7 cellular contexts compared by ENCODE assay signal in genomic region chr6:15691250-15691869, GRCh38. TPM values are rescaled to one million over a fixed set of nuclear protein-coding genes. Genes with fewer than 3 reads are reported as not detected.
DNase-seq lines count a peak whose midpoint lies in the region; ATAC-seq, FAIRE-seq and TF ChIP-seq lines count a peak whose summit lies in the region.

No MANE protein-coding gene starts in this region.

- DNase-seq in GM13977 (ENCODE audit: low spot score): peak; percentile 88
- DNase-seq in NCI-H187 treated with DMSO at 0.1 percent for 48 hours (lab: John Stamatoyannopoulos, UW): peak; percentile 36
- DNase-seq in T-helper 2 cell treated with Interferon-gamma antibody and Interleukin-4, amounts not matched to agents 5 μg/mL and 100 μg/mL, for 36 hours (ENCODE audit: low spot score): peak; percentile 83
- peak; percentile 67 for DNase-seq in astrocyte (ENCODE audit: low read depth)
- DNase-seq in hepatocyte (ENCODE audit: low spot score): peak; percentile 95
- peak; percentile 57 for DNase-seq in skeletal muscle cell (ENCODE audit: low read depth)

- peak overlapping the region; percentile 68 for H3K27ac Mint-ChIP-seq in T-helper 2 cell treated with Interferon-gamma antibody and Interleukin-4, amounts not matched to agents 5 μg/mL and 100 μg/mL, for 36 hours
- no peak overlapping the region for H3K27ac Mint-ChIP-seq in astrocyte (ENCODE audit: unreplicated experiment)

- H3K9me3 ChIP-seq in astrocyte (ENCODE audit: insufficient read depth, low read depth, low read length): no peaks in the 10 kb centered on the region
- no peaks in the 10 kb centered on the region for H3K9me3 ChIP-seq in hepatocyte (ENCODE audit: low read depth)

- H3K4me1 Mint-ChIP-seq in T-helper 2 cell treated with Interferon-gamma antibody and Interleukin-4, amounts not matched to agents 5 μg/mL and 100 μg/mL, for 36 hours (ENCODE audit: low read depth): peaks cover 13% of the 10 kb centered on the region
- H3K4me1 Mint-ChIP-seq in astrocyte (ENCODE audit: low read depth, unreplicated experiment): no peaks in the 10 kb centered on the region

- H3K27me3 Mint-ChIP-seq in T-helper 2 cell treated with Interferon-gamma antibody and Interleukin-4, amounts not matched to agents 5 μg/mL and 100 μg/mL, for 36 hours (ENCODE audit: low read depth): no peaks in the 10 kb centered on the region
- peaks cover 6% of the 10 kb centered on the region for H3K27me3 Mint-ChIP-seq in astrocyte (ENCODE audit: low read depth, unreplicated experiment)

- H4K20me1 ChIP-seq in astrocyte (ENCODE audit: insufficient read depth, low read length) (no peaks in the 10 kb centered on the region), hepatocyte (ENCODE audit: insufficient read depth, poor library complexity, severe bottlenecking) (no peaks in the 10 kb centered on the region)

- FAIRE-seq in astrocyte (lab: Jason Lieb, UNC): peak; percentile 90

- no peaks in the 10 kb centered on the region for H3K36me3 Mint-ChIP-seq in T-helper 2 cell treated with Interferon-gamma antibody and Interleukin-4, amounts not matched to agents 5 μg/mL and 100 μg/mL, for 36 hours (ENCODE audit: low read depth)
- H3K36me3 Mint-ChIP-seq in astrocyte (ENCODE audit: low read depth, unreplicated experiment): no peaks in the 10 kb centered on the region

- ATAC-seq in HG02943 (IDR thresholded peaks at IDR 0.05; ENCODE audit: low read depth, unreplicated experiment): peak; percentile 89

- no peaks in the 10 kb centered on the region for H3K9me3 Mint-ChIP-seq in T-helper 2 cell treated with Interferon-gamma antibody and Interleukin-4, amounts not matched to agents 5 μg/mL and 100 μg/mL, for 36 hours
- H3K9me3 Mint-ChIP-seq in astrocyte (ENCODE audit: unreplicated experiment): no peaks in the 10 kb centered on the region

- WGBS in hepatocyte (ENCODE audit: low lambda C conversion rate, missing lambda C conversion rate): 24% methylated on average over 23 of the region's 23 CpGs

- H2AFZ ChIP-seq in astrocyte (ENCODE audit: low read depth, low read length): no peak overlapping the region
- H2AFZ ChIP-seq in hepatocyte: no peak overlapping the region

- H3K4me2 ChIP-seq in astrocyte (ENCODE audit: low read length): peak overlapping the region; percentile 53
- H3K4me2 ChIP-seq in hepatocyte: peak overlapping the region; percentile 54

- H3K4me3 ChIP-seq in astrocyte (ENCODE audit: insufficient read depth, low read depth, low read length) (no peak overlapping the region), hepatocyte (no peak overlapping the region), skeletal muscle cell (ENCODE audit: low read depth, low read length) (no peak overlapping the region)

- no peaks in the 10 kb centered on the region for H3K79me2 ChIP-seq in astrocyte (ENCODE audit: insufficient read depth, low read length)
- no peaks in the 10 kb centered on the region for H3K79me2 ChIP-seq in hepatocyte

- in situ Hi-C loops in GM13977 (cut with MboI; ENCODE audit: low pct_unique_long_range_greater_than_20kb, low sequenced_read_pairs, unreplicated experiment): no loop called here

- no peaks in the 10 kb centered on the region for H3K36me3 ChIP-seq in astrocyte (ENCODE audit: insufficient read depth, low read length)
- no peaks in the 10 kb centered on the region for H3K36me3 ChIP-seq in hepatocyte (replicated peaks; ENCODE audit: insufficient read depth, low read depth)

- H3K4me1 ChIP-seq in astrocyte (ENCODE audit: insufficient read depth, low read length) (no peaks in the 10 kb centered on the region), hepatocyte (ENCODE audit: insufficient read depth) (peaks cover 7% of the 10 kb centered on the region)

- no peaks in the 10 kb centered on the region for H3K9me2 ChIP-seq in hepatocyte (replicated peaks; ENCODE audit: insufficient read depth)

- H3K27me3 ChIP-seq in astrocyte (ENCODE audit: insufficient read depth, low read length) (peaks cover 10% of the 10 kb centered on the region), hepatocyte (no peaks in the 10 kb centered on the region)

- H3K4me3 Mint-ChIP-seq in T-helper 2 cell treated with Interferon-gamma antibody and Interleukin-4, amounts not matched to agents 5 μg/mL and 100 μg/mL, for 36 hours: peak overlapping the region; percentile 67
- H3K4me3 Mint-ChIP-seq in astrocyte (ENCODE audit: unreplicated experiment): no peak overlapping the region

- TF ChIP-seq CTCF in GM13977 (IDR thresholded peaks at IDR 0.05; ENCODE audit: extremely low read depth, insufficient read depth, missing control alignments): peak; percentile 100
- TF ChIP-seq CTCF in astrocyte (IDR thresholded peaks at IDR 0.05; ENCODE audit: insufficient read depth, low read depth, low read length): peak; percentile 100
- peak; percentile 100 for TF ChIP-seq CTCF in hepatocyte (IDR thresholded peaks at IDR 0.05; ENCODE audit: poor library complexity)

- H3K27ac ChIP-seq in astrocyte (ENCODE audit: low read depth, low read length) (no peak overlapping the region), hepatocyte (peak overlapping the region; percentile 33)

- no peak overlapping the region for H3K9ac ChIP-seq in astrocyte (ENCODE audit: low read length)

RNA-seq across cellular contexts. Expression of gene DTNBP1, which starts 28.5 kb away (rescaled TPM):
- total RNA-seq in astrocyte (11.6 and 13.0 TPM in 2 replicates), hepatocyte (3.4 and 7.3 TPM in 2 replicates)
- polyA plus RNA-seq in hepatocyte: 25.6 and 32.4 TPM in 2 replicates

Comparison
In these comparisons a context has a peak if more than half of its experiments do, and no peak if none do; other contexts are left out.
1. DNase-seq: peak in every context shown above with its lines; median percentile 95 in hepatocyte; 88 in GM13977; 83 in T-helper 2 cell treated with Interferon-gamma antibody and Interleukin-4, amounts not matched to agents 5 μg/mL and 100 μg/mL, for 36 hours; 67 in astrocyte; 57 in skeletal muscle cell; 36 in NCI-H187 treated with DMSO at 0.1 percent for 48 hours.